8 cellular contexts compared by ENCODE assay signal in the genomic region with DNA sequence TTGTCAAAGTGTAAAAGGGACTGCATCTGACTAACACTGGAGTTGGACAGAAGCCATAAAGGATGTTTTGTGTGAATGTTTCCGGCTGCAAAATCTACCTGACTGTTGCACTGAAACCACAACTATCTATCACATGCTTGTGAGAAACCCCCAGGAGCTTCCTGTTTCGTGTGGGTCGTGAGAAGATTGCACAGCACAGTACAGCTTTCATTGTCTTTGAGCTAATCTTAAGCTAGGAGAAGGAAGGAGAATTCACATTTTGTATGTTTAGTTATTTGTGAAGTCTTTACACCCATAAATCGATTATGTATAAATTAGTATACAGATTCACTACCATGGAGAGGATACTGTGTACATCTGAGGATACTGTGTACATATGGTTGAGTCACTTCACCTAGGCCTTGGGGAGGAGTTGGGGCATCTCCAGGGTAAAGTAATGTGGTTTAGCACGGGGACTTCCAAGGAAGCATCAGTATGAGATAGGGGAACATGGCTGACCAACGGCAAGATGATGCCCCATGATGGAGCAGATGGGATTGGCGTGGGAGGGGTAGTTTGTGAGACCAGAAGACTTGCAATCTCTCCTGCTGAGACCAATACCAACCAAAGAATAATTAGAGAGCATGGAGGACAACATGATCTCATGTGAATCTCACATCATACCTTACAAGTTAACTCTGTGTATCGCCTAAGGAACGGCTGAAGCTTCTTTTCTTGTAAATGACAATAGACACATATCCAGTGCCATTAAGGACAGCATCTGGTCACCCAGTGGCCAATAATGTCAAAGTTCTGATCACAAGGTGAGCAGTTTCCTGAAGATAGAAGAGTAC. TPM values are rescaled to one million over a fixed set of nuclear protein-coding genes. Genes with fewer than 3 reads are reported as not detected.
DNase-seq lines count a peak whose midpoint lies in the region; ATAC-seq, FAIRE-seq and TF ChIP-seq lines count a peak whose summit lies in the region.

No MANE protein-coding gene starts in this region.

- H3K4me1 ChIP-seq in astrocyte (ENCODE audit: insufficient read depth, low read length) = peaks cover 8% of the 10 kb centered on the region
- H3K4me1 ChIP-seq in small intestine (ENCODE audit: control insufficient read depth in 2 of 2, insufficient read depth in 1 of 2, low read depth in 1 of 2, low read length in 1 of 2) = peaks cover 0 to 4% of the 10 kb centered on the region in 2 donors

- H3K4me3 ChIP-seq in astrocyte (ENCODE audit: insufficient read depth, low read depth, low read length) (no peak overlapping the region), small intestine (ENCODE audit: low read depth in 1 of 2, low read length in 2 of 2) (no peak overlapping the region)

- TF ChIP-seq POLR2A in Raji (IDR thresholded peaks at IDR 0.05; ENCODE audit: insufficient read depth, low read depth, low read length) = 0 out of 2 replicates have a peak, but pooled peaks have one; percentile 12

- no peak for TF ChIP-seq CTCF in astrocyte (IDR thresholded peaks at IDR 0.05; ENCODE audit: insufficient read depth, low read depth, low read length)
- no peak for TF ChIP-seq CTCF in nephron progenitor cell (IDR thresholded peaks at IDR 0.05)

- H3K36me3 Mint-ChIP-seq in astrocyte (ENCODE audit: low read depth, unreplicated experiment) (no peaks in the 10 kb centered on the region), nephron progenitor cell (ENCODE audit: low read depth) (no peaks in the 10 kb centered on the region)

- no peak overlapping the region for H3K9ac ChIP-seq in astrocyte (ENCODE audit: low read length)

- ATAC-seq in GM19025 (IDR thresholded peaks at IDR 0.05; ENCODE audit: low read depth, unreplicated experiment) (peak; percentile 53), HG03064 (IDR thresholded peaks at IDR 0.05; ENCODE audit: low read depth, unreplicated experiment) (peak; percentile 75)

- no peak overlapping the region for H3K4me3 Mint-ChIP-seq in astrocyte (ENCODE audit: unreplicated experiment)
- H3K4me3 Mint-ChIP-seq in nephron progenitor cell = no peak overlapping the region

- FAIRE-seq in astrocyte (lab: Jason Lieb, UNC) (peak; percentile 80), small intestine (lab: Jason Lieb, UNC) (no peak)

- H3K9me3 Mint-ChIP-seq in astrocyte (ENCODE audit: unreplicated experiment) (no peaks in the 10 kb centered on the region), nephron progenitor cell (peaks cover 34% of the 10 kb centered on the region)

- H2AFZ ChIP-seq in astrocyte (ENCODE audit: low read depth, low read length) = no peak overlapping the region

- peak; percentile 75 for DNase-seq in astrocyte (ENCODE audit: low read depth)
- DNase-seq in small intestine = peak; percentile 54
- DNase-seq in GM03348 (ENCODE audit: low spot score) = no peak
- no peak for DNase-seq in nephron progenitor cell
- DNase-seq in NCI-H2029 treated with DMSO at 0.1 percent for 48 hours (lab: John Stamatoyannopoulos, UW) = no peak

- H3K27me3 Mint-ChIP-seq in astrocyte (ENCODE audit: low read depth, unreplicated experiment) (no peaks in the 10 kb centered on the region), nephron progenitor cell (ENCODE audit: low read depth, poor library complexity) (no peaks in the 10 kb centered on the region)

- H4K20me1 ChIP-seq in astrocyte (ENCODE audit: insufficient read depth, low read length) = no peaks in the 10 kb centered on the region

- H3K79me2 ChIP-seq in astrocyte (ENCODE audit: insufficient read depth, low read length) = no peaks in the 10 kb centered on the region

- peaks cover 9% of the 10 kb centered on the region for H3K4me1 Mint-ChIP-seq in astrocyte (ENCODE audit: low read depth, unreplicated experiment)
- H3K4me1 Mint-ChIP-seq in nephron progenitor cell = peaks cover 23% of the 10 kb centered on the region

- H3K9me3 ChIP-seq in astrocyte (ENCODE audit: insufficient read depth, low read depth, low read length) (no peaks in the 10 kb centered on the region), small intestine (ENCODE audit: control insufficient read depth, low read depth) (no peaks in the 10 kb centered on the region)

- H3K36me3 ChIP-seq in astrocyte (ENCODE audit: insufficient read depth, low read length) (no peaks in the 10 kb centered on the region), small intestine (ENCODE audit: control insufficient read depth in 2 of 2, insufficient read depth in 2 of 2, low read length in 2 of 2) (no peaks in the 10 kb centered on the region)

- no peaks in the 10 kb centered on the region for H3K27me3 ChIP-seq in astrocyte (ENCODE audit: insufficient read depth, low read length)
- H3K27me3 ChIP-seq in small intestine (ENCODE audit: control insufficient read depth in 2 of 2, insufficient read depth in 2 of 2, low read length in 2 of 2) = no peaks in the 10 kb centered on the region

- WGBS in small intestine, 3 donors = 57 to 82% (median 61%) methylated on average over 9 of the region's 9 CpGs

- H3K27ac Mint-ChIP-seq in astrocyte (ENCODE audit: unreplicated experiment) = peak overlapping the region; percentile 90
- no peak overlapping the region for H3K27ac Mint-ChIP-seq in nephron progenitor cell

- H3K4me2 ChIP-seq in astrocyte (ENCODE audit: low read length) = peak overlapping the region; percentile 22

- H3K27ac ChIP-seq in astrocyte (ENCODE audit: low read depth, low read length) (peak overlapping the region; percentile 42), small intestine (ENCODE audit: low read depth in 1 of 2, low read length in 1 of 2) (peak overlapping the region; percentile 52 to 92)

RNA-seq across cellular contexts. Expression of a gene that starts 43.1 kb away (rescaled TPM):
- total RNA-seq in astrocyte = 0.16 TPM in 1 of 2 replicates, not detected in the other
- polyA plus RNA-seq in small intestine = not detected

Comparison
In these comparisons a context has a peak if more than half of its experiments do, and no peak if none do; other contexts are left out.
1. DNase-seq: peak in astrocyte (single experiment) and small intestine (single experiment); none in GM03348 (single experiment), nephron progenitor cell (single experiment) and NCI-H2029 treated with DMSO at 0.1 percent for 48 hours (single experiment).